In the genomic region with DNA sequence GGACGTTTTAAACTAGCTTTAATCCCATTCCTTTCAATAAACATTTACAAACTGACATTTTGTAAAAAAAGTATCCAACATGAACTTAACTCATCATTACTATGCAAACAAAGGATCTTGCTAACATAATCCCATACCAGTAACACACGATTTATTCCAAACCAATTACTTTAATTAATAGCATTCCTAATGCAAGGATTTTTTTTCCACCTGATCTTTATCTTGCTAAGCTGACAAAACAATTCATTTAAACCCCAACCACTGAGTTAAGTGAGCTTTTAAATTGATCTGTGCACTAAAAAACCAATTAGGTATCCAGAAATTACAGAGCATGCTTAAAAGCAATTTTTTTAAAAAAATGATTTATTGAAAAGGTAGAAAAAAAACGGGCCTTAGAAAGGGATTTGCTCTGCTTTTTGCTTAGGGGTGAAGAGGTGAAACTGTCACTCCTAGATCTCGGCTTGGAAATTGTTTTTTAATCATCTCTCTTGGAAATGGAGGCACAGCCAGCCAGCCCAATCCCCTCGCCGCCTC, we compare ENCODE assay signal across 9 cellular contexts. TPM values are rescaled to one million over a fixed set of nuclear protein-coding genes. Genes with fewer than 3 reads are reported as not detected.
A peak's percentile ranks its signal among the peaks of the same experiment; 100 is the strongest.
DNase-seq lines count a peak whose midpoint lies in the region; ATAC-seq and TF ChIP-seq lines count a peak whose summit lies in the region.
"Had no signal": no experiment of that assay in that cellular context is flagged by ENCODE, and none has a peak within 500 bp of the region (broad histone marks: within the 10 kb centered on the region; RNA-seq: fewer than 3 reads in every experiment).

No MANE protein-coding gene starts in this region.

- H3K79me2 ChIP-seq in MM.1S (ENCODE audit: low read length), result no peaks in the 10 kb centered on the region

- peak overlapping the region; percentile 93 to 97 (median 96) for H3K4me3 Mint-ChIP-seq in nephron

- intact Hi-C loops in dorsolateral prefrontal cortex (cut with DNase I), result loop anchor here in 1 of 2 donors (2.0 kb wide), 1 partner anchor 20 kb away; no protein-coding TSS in a partner anchor

- ATAC-seq in HG03139 (IDR thresholded peaks at IDR 0.05; ENCODE audit: unreplicated experiment) (no peak), GM21717 (IDR thresholded peaks at IDR 0.05; ENCODE audit: unreplicated experiment) (no peak)

- H3K9me3 Mint-ChIP-seq in nephron, result no peaks in the 10 kb centered on the region

- no peaks in the 10 kb centered on the region for H3K27me3 ChIP-seq in BE2C
- no peaks in the 10 kb centered on the region for H3K27me3 ChIP-seq in MM.1S (replicated peaks; ENCODE audit: insufficient read depth, low read length)
- no peaks in the 10 kb centered on the region for H3K27me3 ChIP-seq in dorsolateral prefrontal cortex

- H3F3A ChIP-seq in MM.1S (ENCODE audit: insufficient read depth, low read length), result peaks cover 16% of the 10 kb centered on the region; the same call in 1 of the 2 replicates

- H3K4me2 ChIP-seq in MM.1S (ENCODE audit: low read depth, low read length), result peak overlapping the region; percentile 80

- H3K9me2 ChIP-seq in MM.1S (replicated peaks; ENCODE audit: insufficient read depth, low read length), result no peaks in the 10 kb centered on the region

- no peak for DNase-seq in BE2C
- no peak for DNase-seq in MM.1S
- DNase-seq in dorsolateral prefrontal cortex, result no peak
- no peak for DNase-seq in COLO829 (ENCODE audit: low spot score)
- no peak for DNase-seq in stimulated activated naive CD4-positive, alpha-beta T cell treated with Interleukin-2 at 50 U/mL for 16 hours (lab: John Stamatoyannopoulos, UW)
- DNase-seq: SIG-M5 had no signal

- H4K20me1 ChIP-seq in MM.1S (ENCODE audit: insufficient read depth, low read length), result no peaks in the 10 kb centered on the region

- no peak overlapping the region for H3K27ac ChIP-seq in MM.1S (ENCODE audit: low read length)
- H3K27ac ChIP-seq in dorsolateral prefrontal cortex, result peak overlapping the region in 55 of 59 donors; percentile 45 to 97 (median 87)

- H2AFZ ChIP-seq in MM.1S (ENCODE audit: low read length), result 0 out of 2 replicates have a peak overlapping the region, but pooled peaks have one; percentile 95

- H3K27ac Mint-ChIP-seq in nephron, result peak overlapping the region; percentile 84 to 93 (median 93)

- no peak for TF ChIP-seq CTCF in BE2C (IDR thresholded peaks at IDR 0.05; ENCODE audit: low read depth, low read length)
- no peak for TF ChIP-seq CTCF in MM.1S (IDR thresholded peaks at IDR 0.05; ENCODE audit: low read length)
- TF ChIP-seq CTCF in dorsolateral prefrontal cortex (IDR thresholded peaks at IDR 0.05 in 54 of 56, conservative IDR thresholded peaks at IDR 0.05 in 2 of 56; ENCODE audit: low read depth in 1 of 56, partially characterized antibody in 56 of 56), result peak in 1 of 56 donors; percentile 8
- no peak for TF ChIP-seq CTCF in nephron (IDR thresholded peaks at IDR 0.05; ENCODE audit: unreplicated experiment in 3 of 3)

- peak overlapping the region; percentile 68 for H3K4me3 ChIP-seq in BE2C (ENCODE audit: low read depth, low read length)
- H3K4me3 ChIP-seq in MM.1S (ENCODE audit: low read length), result peak overlapping the region; percentile 95
- peak overlapping the region; percentile 63 to 97 (median 89) for H3K4me3 ChIP-seq in dorsolateral prefrontal cortex

- H3K4me1 ChIP-seq in BE2C (0 out of 2 replicates have a peak, but pooled peaks cover 2% of the 10 kb centered on the region), MM.1S (ENCODE audit: low read length) (peaks cover 31% of the 10 kb centered on the region)

- peaks cover 56% of the 10 kb centered on the region for H3K4me1 Mint-ChIP-seq in nephron

- H3K9me3 ChIP-seq in BE2C (no peaks in the 10 kb centered on the region), MM.1S (replicated peaks; ENCODE audit: insufficient read depth, low read length) (no peaks in the 10 kb centered on the region)

- peaks cover 9% of the 10 kb centered on the region for H3K36me3 Mint-ChIP-seq in nephron (ENCODE audit: low read depth)

- peaks cover 11% of the 10 kb centered on the region for H3K27me3 Mint-ChIP-seq in nephron (ENCODE audit: low read depth)

- H3K36me3 ChIP-seq in BE2C (no peaks in the 10 kb centered on the region), MM.1S (replicated peaks; ENCODE audit: insufficient read depth, low read length) (no peaks in the 10 kb centered on the region)

- peak overlapping the region; percentile 62; the same call in 1 of the 2 replicates for H3K9ac ChIP-seq in MM.1S (ENCODE audit: low read length)

RNA-seq across cellular contexts. Expression of a gene that starts 1.2 kb away (rescaled TPM):
- 7.5 TPM for polyA plus RNA-seq in BE2C (2012; ENCODE audit: insufficient read depth, insufficient read length, low read depth)
- total RNA-seq in dorsolateral prefrontal cortex, result 100 to 1,000 TPM in 1 of 120 experiments, 10 to 100 TPM in 119; 30.2 to 111 (median 66.8) TPM
